ENCODE assay signal across 17 cellular contexts in genomic region chr6:42374027-42374669, GRCh38.
DNase-seq lines count a peak whose midpoint lies in the region; ATAC-seq and TF ChIP-seq lines count a peak whose summit lies in the region.
"Had no signal": no experiment of that assay in that cellular context is flagged by ENCODE, and none has a peak within 500 bp of the region (broad histone marks: within the 10 kb centered on the region; RNA-seq: fewer than 3 reads in every experiment).

No MANE protein-coding gene starts in this region.

- peaks cover 87% of the 10 kb centered on the region for H3K79me2 ChIP-seq in Karpas-422 (ENCODE audit: low read length)

- peaks cover 52% of the 10 kb centered on the region for H3K4me1 Mint-ChIP-seq in activated CD4-positive, alpha-beta T cell treated with anti-CD3 and anti-CD28 coated beads, Interleukin-2, amount 10 ng/mL, durations not matched to agents 24 days and 14 days
- peaks cover 58% of the 10 kb centered on the region for H3K4me1 Mint-ChIP-seq in activated CD8-positive, alpha-beta T cell treated with anti-CD3 and anti-CD28 coated beads, Interleukin-2, amount 10 ng/mL, durations not matched to agents 7 days and 5 days (ENCODE audit: low read depth)
- no peaks in the 10 kb centered on the region for H3K4me1 Mint-ChIP-seq in endodermal cell

- CTCF ChIA-PET in activated CD8-positive, alpha-beta T cell treated with anti-CD3 and anti-CD28 coated beads, Interleukin-2, amount 10 ng/mL, durations not matched to agents 7 days and 5 days (lab: Charles Lee): interaction anchor here (0.6 to 1.9 kb wide), 4 partner anchors 16 to 173 kb away, joined by 3 to 8 read pairs (median 6); no protein-coding TSS in a partner anchor

- TF ChIP-seq CTCF in neutrophil (IDR thresholded peaks at IDR 0.05): no peak
- no peak for TF ChIP-seq CTCF in endodermal cell (conservative IDR thresholded peaks at IDR 0.05)

- 93 to 96% methylated on average over 5 to 8 of the region's 8 CpGs for WGBS in endodermal cell (ENCODE audit: insufficient coverage in 1 of 2, insufficient read length in 1 of 2), 2 experiments

- peak overlapping the region; percentile 81 for H3K27ac Mint-ChIP-seq in activated CD4-positive, alpha-beta T cell treated with anti-CD3 and anti-CD28 coated beads, Interleukin-2, amount 10 ng/mL, durations not matched to agents 24 days and 14 days
- H3K27ac Mint-ChIP-seq in activated CD8-positive, alpha-beta T cell treated with anti-CD3 and anti-CD28 coated beads, Interleukin-2, amount 10 ng/mL, durations not matched to agents 7 days and 5 days: peak overlapping the region; percentile 62
- H3K27ac Mint-ChIP-seq in endodermal cell: no peak overlapping the region

- H3K9me2 ChIP-seq in Karpas-422 (replicated peaks; ENCODE audit: insufficient read depth, low read length): no peaks in the 10 kb centered on the region

- H3K27ac ChIP-seq in Karpas-422 (ENCODE audit: low read length): peak overlapping the region; percentile 46; the same call in 1 of the 2 replicates
- peak overlapping the region; percentile 97 for H3K27ac ChIP-seq in neutrophil
- H3K27ac ChIP-seq in endodermal cell (ENCODE audit: low read depth, low read length): no peak overlapping the region
- H3K27ac ChIP-seq: A549, cardiac muscle cell, epithelial cell of prostate, SK-N-MC, testis had no signal

- H3K36me3 ChIP-seq in Karpas-422 (ENCODE audit: insufficient read depth, low read length) (no peaks in the 10 kb centered on the region), neutrophil (no peaks in the 10 kb centered on the region), endodermal cell (ENCODE audit: control insufficient read depth, insufficient read depth, low read length) (no peaks in the 10 kb centered on the region)
- H3K36me3 ChIP-seq: cardiac muscle cell had no signal

- no peaks in the 10 kb centered on the region for H4K20me1 ChIP-seq in Karpas-422 (ENCODE audit: insufficient read depth, low read depth, low read length)

- no peak overlapping the region for H2AFZ ChIP-seq in Karpas-422 (ENCODE audit: low read length)

- H3K9ac ChIP-seq in Karpas-422 (ENCODE audit: low read length) (no peak overlapping the region), endodermal cell (ENCODE audit: extremely low read depth, low read length, poor library complexity, severe bottlenecking) (no peak overlapping the region)

- no peaks in the 10 kb centered on the region for H3K9me3 ChIP-seq in Karpas-422 (ENCODE audit: low read length)
- no peaks in the 10 kb centered on the region for H3K9me3 ChIP-seq in neutrophil
- H3K9me3 ChIP-seq in endodermal cell (ENCODE audit: control insufficient read depth, low read length): no peaks in the 10 kb centered on the region
- H3K9me3 ChIP-seq: A549, testis had no signal

- no peak overlapping the region for H3K4me2 ChIP-seq in Karpas-422 (ENCODE audit: low read depth, low read length, poor library complexity, severe bottlenecking)
- H3K4me2 ChIP-seq: A549 had no signal

- POLR2A ChIA-PET in activated CD8-positive, alpha-beta T cell treated with anti-CD3 and anti-CD28 coated beads, Interleukin-2, amount 10 ng/mL, durations not matched to agents 7 days and 5 days (lab: Charles Lee): interaction anchor here (1.0 kb wide), 1 partner anchor 28 kb away, joined by 3 read pairs; no protein-coding TSS in a partner anchor

- no peaks in the 10 kb centered on the region for H3K27me3 Mint-ChIP-seq in activated CD4-positive, alpha-beta T cell treated with anti-CD3 and anti-CD28 coated beads, Interleukin-2, amount 10 ng/mL, durations not matched to agents 24 days and 14 days
- no peaks in the 10 kb centered on the region for H3K27me3 Mint-ChIP-seq in activated CD8-positive, alpha-beta T cell treated with anti-CD3 and anti-CD28 coated beads, Interleukin-2, amount 10 ng/mL, durations not matched to agents 7 days and 5 days (ENCODE audit: low read depth)
- no peaks in the 10 kb centered on the region for H3K27me3 Mint-ChIP-seq in endodermal cell (ENCODE audit: insufficient read depth)

- no peak for DNase-seq in activated CD4-positive, alpha-beta T cell treated with anti-CD3 and anti-CD28 coated beads, Interleukin-2, amount 10 ng/mL, durations not matched to agents 24 days and 14 days
- no peak for DNase-seq in activated CD4-positive, alpha-beta T cell treated with anti-CD3 and anti-CD28 coated beads, Interleukin-2, amount 50 U/mL, for 4 hours
- DNase-seq in Karpas-422: no peak
- DNase-seq in activated CD8-positive, alpha-beta T cell treated with anti-CD3 and anti-CD28 coated beads, Interleukin-2, amount 10 ng/mL, durations not matched to agents 7 days and 5 days: no peak
- no peak for DNase-seq in head of caudate nucleus
- DNase-seq in endodermal cell: no peak
- DNase-seq: DMS79 treated with DMSO at 0.1 percent for 48 hours, mesendoderm, NCI-H1092, NCI-H526 treated with DMSO at 0.1 percent for 48 hours, testis had no signal

- ATAC-seq in activated CD8-positive, alpha-beta T cell treated with anti-CD3 and anti-CD28 coated beads, Interleukin-2, amount 10 ng/mL, durations not matched to agents 7 days and 5 days: peak; percentile 50
- ATAC-seq in GM18858 (IDR thresholded peaks at IDR 0.05; ENCODE audit: unreplicated experiment): no peak
- ATAC-seq: A549 had no signal

- no peaks in the 10 kb centered on the region for H3K27me3 ChIP-seq in Karpas-422 (ENCODE audit: low read length)
- H3K27me3 ChIP-seq in neutrophil: no peaks in the 10 kb centered on the region
- H3K27me3 ChIP-seq in endodermal cell (ENCODE audit: control insufficient read depth, insufficient read depth, low read length, poor library complexity, severe bottlenecking): no peaks in the 10 kb centered on the region
- H3K27me3 ChIP-seq: cardiac muscle cell, testis had no signal

- H3K4me3 ChIP-seq in Karpas-422 (ENCODE audit: low read length) (no peak overlapping the region), neutrophil (ENCODE audit: low read depth in 1 of 2, low read length in 1 of 2) (peak overlapping the region; percentile 5 to 46), endodermal cell (ENCODE audit: low read length) (no peak overlapping the region)
- H3K4me3 ChIP-seq: A549, cardiac muscle cell, SK-N-MC, testis had no signal

- peaks cover 23% of the 10 kb centered on the region for H3K36me3 Mint-ChIP-seq in activated CD4-positive, alpha-beta T cell treated with anti-CD3 and anti-CD28 coated beads, Interleukin-2, amount 10 ng/mL, durations not matched to agents 24 days and 14 days (ENCODE audit: low read depth)
- H3K36me3 Mint-ChIP-seq in activated CD8-positive, alpha-beta T cell treated with anti-CD3 and anti-CD28 coated beads, Interleukin-2, amount 10 ng/mL, durations not matched to agents 7 days and 5 days (ENCODE audit: low read depth): peaks cover 11% of the 10 kb centered on the region
- H3K36me3 Mint-ChIP-seq in endodermal cell (ENCODE audit: low read depth): no peaks in the 10 kb centered on the region

- H3K4me1 ChIP-seq in Karpas-422 (ENCODE audit: low read length): peaks cover 58% of the 10 kb centered on the region
- H3K4me1 ChIP-seq in neutrophil (ENCODE audit: control insufficient read depth in 1 of 2, insufficient read depth in 1 of 2, low read depth in 1 of 2, low read length in 1 of 2): peaks cover 88 to 89% of the 10 kb centered on the region in 2 experiments
- no peaks in the 10 kb centered on the region for H3K4me1 ChIP-seq in endodermal cell (ENCODE audit: control insufficient read depth, insufficient read depth, low read length)

- intact Hi-C loops in activated CD4-positive, alpha-beta T cell treated with anti-CD3 and anti-CD28 coated beads, Interleukin-2, amount 10 ng/mL, durations not matched to agents 24 days and 14 days (cut with micrococcal nuclease): no loop called here
- intact Hi-C loops in head of caudate nucleus (cut with DNase I): no loop called here

- peak overlapping the region; percentile 52 for H3K4me3 Mint-ChIP-seq in activated CD4-positive, alpha-beta T cell treated with anti-CD3 and anti-CD28 coated beads, Interleukin-2, amount 10 ng/mL, durations not matched to agents 24 days and 14 days
- H3K4me3 Mint-ChIP-seq in activated CD8-positive, alpha-beta T cell treated with anti-CD3 and anti-CD28 coated beads, Interleukin-2, amount 10 ng/mL, durations not matched to agents 7 days and 5 days: no peak overlapping the region
- no peak overlapping the region for H3K4me3 Mint-ChIP-seq in endodermal cell

- no peaks in the 10 kb centered on the region for H3K9me3 Mint-ChIP-seq in activated CD4-positive, alpha-beta T cell treated with anti-CD3 and anti-CD28 coated beads, Interleukin-2, amount 10 ng/mL, durations not matched to agents 24 days and 14 days
- H3K9me3 Mint-ChIP-seq in activated CD8-positive, alpha-beta T cell treated with anti-CD3 and anti-CD28 coated beads, Interleukin-2, amount 10 ng/mL, durations not matched to agents 7 days and 5 days (ENCODE audit: insufficient read depth): no peaks in the 10 kb centered on the region
- H3K9me3 Mint-ChIP-seq in endodermal cell: no peaks in the 10 kb centered on the region

Comparison
In these comparisons a context has a peak if more than half of its experiments do, and no peak if none do; other contexts are left out.
1. H3K4me3 ChIP-seq: peak in neutrophil (2 of 2); none in Karpas-422 (single experiment) and endodermal cell (single experiment).